In genomic region chr19:2246014-2246620, GRCh38 we compare ENCODE assay signal across 26 cellular contexts. TPM values are rescaled to one million over a fixed set of nuclear protein-coding genes. Genes with fewer than 3 reads are reported as not detected.
DNase-seq lines count a peak whose midpoint lies in the region; ATAC-seq and TF ChIP-seq lines count a peak whose summit lies in the region.
"Had no signal": no experiment of that assay in that cellular context is flagged by ENCODE, and none has a peak within 500 bp of the region (broad histone marks: within the 10 kb centered on the region; RNA-seq: fewer than 3 reads in every experiment).

No MANE protein-coding gene starts in this region.

- H3K4me1 ChIP-seq in GM23248 (ENCODE audit: insufficient read depth) = peaks cover 3% of the 10 kb centered on the region; the same call in 1 of the 2 replicates
- peaks cover 35% of the 10 kb centered on the region for H3K4me1 ChIP-seq in CD4-positive, alpha-beta memory T cell (ENCODE audit: insufficient read depth, low read length)

- intact Hi-C loops in Right ventricle myocardium inferior (cut with DNase I) (no loop called here), left ventricle myocardium superior (cut with micrococcal nuclease) (no loop called here)
- intact Hi-C loops in CD4-positive, alpha-beta memory T cell (cut with micrococcal nuclease) = no loop called here

- H3K4me3 ChIP-seq in GM23248 = no peak overlapping the region
- no peak overlapping the region for H3K4me3 ChIP-seq in CD4-positive, alpha-beta memory T cell (ENCODE audit: low read length in 2 of 2)
- H3K4me3 ChIP-seq: BLaER1, GM12878, GM23338 had no signal

- H3K27ac Mint-ChIP-seq in endothelial cell (ENCODE audit: unreplicated experiment) = no peak overlapping the region
- no peak overlapping the region for H3K27ac Mint-ChIP-seq in CD4-positive, alpha-beta memory T cell
- H3K27ac Mint-ChIP-seq: CD8-positive, alpha-beta memory T cell; GM23338; HFFc6 had no signal

- in situ Hi-C loops in GM23248 (cut with MboI) = no loop called here

- H3K4me1 Mint-ChIP-seq in endothelial cell (ENCODE audit: unreplicated experiment) = peaks cover 13% of the 10 kb centered on the region
- H3K4me1 Mint-ChIP-seq in CD4-positive, alpha-beta memory T cell = peaks cover 11 to 27% (median 14%) of the 10 kb centered on the region in 4 donors

- no peak overlapping the region for H3K4me2 ChIP-seq in GM23248 (ENCODE audit: unreplicated experiment)
- H3K4me2 ChIP-seq: BLaER1, GM23338 had no signal

- no peak overlapping the region for H2AFZ ChIP-seq in GM23248
- H2AFZ ChIP-seq: GM23338 had no signal

- peaks cover 8% of the 10 kb centered on the region for H3K27me3 ChIP-seq in GM23248 (replicated peaks; ENCODE audit: insufficient read depth)
- H3K27me3 ChIP-seq in CD4-positive, alpha-beta memory T cell (ENCODE audit: insufficient read depth, low read length) = peaks cover 4% of the 10 kb centered on the region

- no peaks in the 10 kb centered on the region for H3K9me3 Mint-ChIP-seq in endothelial cell (ENCODE audit: unreplicated experiment)
- H3K9me3 Mint-ChIP-seq in CD4-positive, alpha-beta memory T cell = no peaks in the 10 kb centered on the region
- H3K9me3 Mint-ChIP-seq: GM23338, HFFc6 had no signal

- no peak for TF ChIP-seq CTCF in VCaP (conservative IDR thresholded peaks at IDR 0.05)
- no peak for TF ChIP-seq CTCF in endothelial cell (IDR thresholded peaks at IDR 0.05; ENCODE audit: unreplicated experiment)

- peaks cover 53% of the 10 kb centered on the region for H3K79me2 ChIP-seq in GM23248 (ENCODE audit: insufficient read depth)

- no peak overlapping the region for H3K9ac ChIP-seq in GM23248
- H3K9ac ChIP-seq: BLaER1 had no signal

- H3K4me3 Mint-ChIP-seq in endothelial cell (ENCODE audit: unreplicated experiment) = peak overlapping the region; percentile 56
- no peak overlapping the region for H3K4me3 Mint-ChIP-seq in CD4-positive, alpha-beta memory T cell
- H3K4me3 Mint-ChIP-seq: GM23338, HFFc6 had no signal

- peaks cover 5% of the 10 kb centered on the region for H3K27me3 Mint-ChIP-seq in endothelial cell (ENCODE audit: unreplicated experiment)
- no peaks in the 10 kb centered on the region for H3K27me3 Mint-ChIP-seq in CD4-positive, alpha-beta memory T cell

- H3K36me3 ChIP-seq in GM23248 (ENCODE audit: low read depth) = peaks cover 20% of the 10 kb centered on the region; the same call in 1 of the 2 replicates
- peaks cover 56% of the 10 kb centered on the region for H3K36me3 ChIP-seq in CD4-positive, alpha-beta memory T cell (ENCODE audit: insufficient read depth, low read length)

- H4K20me1 ChIP-seq in GM23248 (ENCODE audit: insufficient read depth) = 0 out of 2 replicates have a peak, but pooled peaks cover 2% of the 10 kb centered on the region

- DNase-seq in Right ventricle myocardium inferior (ENCODE audit: missing footprints) (peak; percentile 14), left ventricle myocardium superior (no peak), endothelial cell (ENCODE audit: low spot score) (no peak), GM23248 (no peak), NCI-H69 (lab: John Stamatoyannopoulos, UW) (no peak)
- no peak for DNase-seq in CD4-positive, alpha-beta memory T cell
- DNase-seq: 8988T; CD8-positive, alpha-beta memory T cell; COR-L47; DMS 273 treated with DMSO at 0.1 percent for 48 hours; DMS53; DND-41; EL; H7; HFFc6; IMR-90; KBM-7 had no signal

- H3K9me2 ChIP-seq in GM23248 (ENCODE audit: insufficient read depth) = no peaks in the 10 kb centered on the region

- WGBS in GM23248 (ENCODE audit: low coverage in 1 of 2, low lambda C conversion rate in 2 of 2, missing lambda C conversion rate in 2 of 2), 2 experiments = 92% methylated on average over 24 of the region's 25 CpGs

- H3K9me3 ChIP-seq in GM23248 (ENCODE audit: low read depth) = no peaks in the 10 kb centered on the region
- no peaks in the 10 kb centered on the region for H3K9me3 ChIP-seq in CD4-positive, alpha-beta memory T cell (ENCODE audit: control insufficient read depth in 1 of 2, low read length in 2 of 2)
- H3K9me3 ChIP-seq: BLaER1 had no signal

- CTCF ChIA-PET in CD4-positive, alpha-beta memory T cell (lab: Charles Lee; ENCODE audit: partially characterized antibody) = no interaction called here

- peaks cover 12% of the 10 kb centered on the region for H3K36me3 Mint-ChIP-seq in endothelial cell (ENCODE audit: low read depth, unreplicated experiment)
- H3K36me3 Mint-ChIP-seq in CD4-positive, alpha-beta memory T cell = peaks cover 21 to 33% of the 10 kb centered on the region in 2 donors

- H3K27ac ChIP-seq in VCaP (peak overlapping the region; percentile 67), GM23248 (no peak overlapping the region)
- H3K27ac ChIP-seq in CD4-positive, alpha-beta memory T cell (ENCODE audit: low read depth, low read length) = no peak overlapping the region
- H3K27ac ChIP-seq: BLaER1, HL-60 had no signal

- no peaks in the 10 kb centered on the region; the same call in 1 of the 2 replicates for H3F3A ChIP-seq in GM23248 (ENCODE audit: insufficient read depth)

- POLR2A ChIA-PET in CD4-positive, alpha-beta memory T cell (lab: Charles Lee; ENCODE audit: partially characterized antibody) = interaction anchor here (1.1 kb wide), 1 partner anchor 82 kb away, joined by 3 read pairs; the partner anchor contains the start of gene LSM7

- ATAC-seq in Right ventricle myocardium inferior (no peak), left ventricle myocardium superior (no peak)
- ATAC-seq: GM12878, GM23338 had no signal

RNA-seq across cellular contexts. Expression of gene AMH, which starts 3.0 kb away (rescaled TPM):
- 0.89 TPM for total RNA-seq in Right ventricle myocardium inferior
- total RNA-seq in left ventricle myocardium superior = 1.6 TPM
- total RNA-seq in endothelial cell (ENCODE audit: unreplicated experiment) = 5.6 TPM
- total RNA-seq in GM23248 (2014; rRNA removed; shearing (Covaris generic)) = not detected in 2 replicates
- polyA plus RNA-seq in GM23248 (2016; fragmentation: Nextera tagmentation; extraction: Ambion mirVana) = not detected in 2 replicates
- total RNA-seq in CD4-positive, alpha-beta memory T cell = 10 to 100 TPM in 1 of 2 experiments, 1 to 10 TPM in 1; 7.5 to 12.7 TPM
- polyA plus RNA-seq in CD4-positive, alpha-beta memory T cell = not detected
- total RNA-seq: IMR-90 had no signal
- polyA plus RNA-seq: AG04450; CD8-positive, alpha-beta memory T cell had no signal

RNA-seq across cellular contexts. Expression of gene SF3A2, which starts 9.5 kb away (rescaled TPM):
- 30.3 TPM for total RNA-seq in Right ventricle myocardium inferior
- total RNA-seq in left ventricle myocardium superior = 31.4 TPM
- total RNA-seq in endothelial cell (ENCODE audit: unreplicated experiment) = 137 TPM
- 20.9 and 26.7 TPM in 2 replicates for total RNA-seq in GM23248 (2014; rRNA removed; shearing (Covaris generic))
- polyA plus RNA-seq in GM23248 (2016; fragmentation: Nextera tagmentation; extraction: Ambion mirVana) = 13.7 and 16.8 TPM in 2 replicates
- 100 to 1,000 TPM; 140 to 141 TPM for total RNA-seq in CD4-positive, alpha-beta memory T cell
- polyA plus RNA-seq in CD4-positive, alpha-beta memory T cell = 10 to 100 TPM in 1 of 2 donors, 1 to 10 TPM in 1; 8.3 to 37.8 TPM

RNA-seq across cellular contexts. Expression of gene PLEKHJ1, which starts 10.0 kb away (rescaled TPM):
- total RNA-seq in Right ventricle myocardium inferior = 59.7 TPM
- total RNA-seq in left ventricle myocardium superior = 60.7 TPM
- total RNA-seq in endothelial cell (ENCODE audit: unreplicated experiment) = 126 TPM
- 68.3 and 85.1 TPM in 2 replicates for total RNA-seq in GM23248 (2014; rRNA removed; shearing (Covaris generic))
- 62.3 and 69.5 TPM in 2 replicates for polyA plus RNA-seq in GM23248 (2016; fragmentation: Nextera tagmentation; extraction: Ambion mirVana)
- 10 to 100 TPM; 64.9 to 65.3 TPM for total RNA-seq in CD4-positive, alpha-beta memory T cell
- 100 to 1,000 TPM; 105 to 119 TPM for polyA plus RNA-seq in CD4-positive, alpha-beta memory T cell

RNA-seq across cellular contexts. Expression of gene JSRP1, which starts 10.1 kb away (rescaled TPM):
- not detected for total RNA-seq in Right ventricle myocardium inferior
- total RNA-seq in left ventricle myocardium superior = not detected
- total RNA-seq in endothelial cell (ENCODE audit: unreplicated experiment) = not detected
- total RNA-seq in GM23248 (2014; rRNA removed; shearing (Covaris generic)) = not detected in 2 replicates
- polyA plus RNA-seq in GM23248 (2016; fragmentation: Nextera tagmentation; extraction: Ambion mirVana) = 0.41 TPM in 1 of 2 replicates, not detected in the other
- total RNA-seq in CD4-positive, alpha-beta memory T cell = 1 to 10 TPM; 1.3 to 1.5 TPM
- polyA plus RNA-seq in CD4-positive, alpha-beta memory T cell = 1 to 10 TPM; 1.1 to 1.7 TPM
- total RNA-seq: H7, HT1080, IMR-90 had no signal
- polyA plus RNA-seq: AG04450, IMR-90 had no signal

RNA-seq across cellular contexts. Expression of gene PEAK3, which starts 35.9 kb away (rescaled TPM):
- total RNA-seq in Right ventricle myocardium inferior (0.68 TPM), left ventricle myocardium superior (0.87 TPM), endothelial cell (ENCODE audit: unreplicated experiment) (0.97 TPM)
- total RNA-seq in GM23248 (2014; rRNA removed; shearing (Covaris generic)) = not detected in 2 replicates
- polyA plus RNA-seq in GM23248 (2016; fragmentation: Nextera tagmentation; extraction: Ambion mirVana) = 0.19 TPM in 1 of 2 replicates, not detected in the other
- under 1 TPM in 1 of 2 experiments, not detected in 1; 0.11 TPM for total RNA-seq in CD4-positive, alpha-beta memory T cell
- polyA plus RNA-seq in CD4-positive, alpha-beta memory T cell = under 1 TPM; 0.07 TPM
- total RNA-seq: A673; CD8-positive, alpha-beta memory T cell; G401; GM23338; H7 had no signal
- polyA plus RNA-seq: GM23338 had no signal
